25 cellular contexts compared by ENCODE assay signal in the genomic region with DNA sequence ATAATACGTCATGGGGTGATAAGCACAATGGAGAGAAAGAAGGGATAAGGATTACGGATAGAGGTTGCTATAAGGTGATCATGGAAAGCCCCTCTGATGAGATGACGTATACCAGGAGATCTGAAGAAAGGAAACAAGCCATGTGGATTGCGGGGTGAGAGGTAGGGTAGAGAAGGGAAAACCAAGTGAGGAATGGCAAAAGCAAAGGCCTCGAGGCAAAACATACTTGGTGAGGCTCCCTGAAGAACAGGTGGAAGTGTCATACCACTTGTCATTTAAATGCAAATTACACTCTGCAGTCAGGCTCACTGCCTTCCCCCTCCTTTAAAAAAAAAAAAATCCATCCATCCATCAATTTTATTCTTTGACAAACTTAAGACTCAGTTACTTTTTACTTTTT.
"Had no signal": no experiment of that assay in that cellular context is flagged by ENCODE, and none has a peak within 500 bp of the region (broad histone marks: within the 10 kb centered on the region; RNA-seq: fewer than 3 reads in every experiment).

No MANE protein-coding gene starts in this region.

- H3K4me3 Mint-ChIP-seq: activated B cell treated with CpG ODN at 0.5 μM for 24 hours; activated CD4-positive, alpha-beta memory T cell treated with anti-CD3 and anti-CD28 coated beads for 36 hours; activated naive CD4-positive, alpha-beta T cell treated with anti-CD3 and anti-CD28 coated beads, Interleukin-2, amount 10 ng/mL, durations not matched to agents 7 days and 5 days; activated naive CD8-positive, alpha-beta T cell treated with anti-CD3 and anti-CD28 coated beads, Interleukin-2, amount 50 U/mL, for 24 hours; endodermal cell; neural progenitor cell; type B pancreatic cell had no signal

- H3K27me3 ChIP-seq: dorsolateral prefrontal cortex, hepatocyte, neural progenitor cell, stomach, testis had no signal

- H3K36me3 ChIP-seq: left ventricle myocardium inferior, neural progenitor cell, stomach had no signal

- H2AFZ ChIP-seq: hepatocyte, neural progenitor cell had no signal

- H3K27ac Mint-ChIP-seq: activated B cell treated with CpG ODN at 0.5 μM for 24 hours; activated CD4-positive, alpha-beta memory T cell treated with anti-CD3 and anti-CD28 coated beads for 36 hours; activated naive CD4-positive, alpha-beta T cell treated with anti-CD3 and anti-CD28 coated beads, Interleukin-2, amount 10 ng/mL, durations not matched to agents 7 days and 5 days; activated naive CD8-positive, alpha-beta T cell treated with anti-CD3 and anti-CD28 coated beads, Interleukin-2, amount 50 U/mL, for 24 hours; endodermal cell; neural progenitor cell; progenitor cell of endocrine pancreas; type B pancreatic cell had no signal

- H3K4me3 ChIP-seq: dorsolateral prefrontal cortex, hepatocyte, left ventricle myocardium inferior, neural progenitor cell, skin epidermis, stomach, testis had no signal

- H3K27me3 Mint-ChIP-seq: activated B cell treated with CpG ODN at 0.5 μM for 24 hours; activated CD4-positive, alpha-beta memory T cell treated with anti-CD3 and anti-CD28 coated beads for 36 hours; activated naive CD4-positive, alpha-beta T cell treated with anti-CD3 and anti-CD28 coated beads, Interleukin-2, amount 10 ng/mL, durations not matched to agents 7 days and 5 days; activated naive CD8-positive, alpha-beta T cell treated with anti-CD3 and anti-CD28 coated beads, Interleukin-2, amount 50 U/mL, for 24 hours; brain; naive thymus-derived CD4-positive, alpha-beta T cell; progenitor cell of endocrine pancreas; type B pancreatic cell had no signal

- H3K4me1 ChIP-seq: neural progenitor cell, testis had no signal

- H3K36me3 Mint-ChIP-seq: brain, neural progenitor cell had no signal

- H3K4me2 ChIP-seq: hepatocyte, neural progenitor cell had no signal

- H3K27ac ChIP-seq: dorsolateral prefrontal cortex, epithelial cell of prostate, hepatocyte, left ventricle myocardium inferior, neural progenitor cell, skin epidermis, stomach, testis had no signal

- H3K9ac ChIP-seq: neural progenitor cell had no signal

- ATAC-seq: activated naive CD8-positive, alpha-beta T cell treated with anti-CD3 and anti-CD28 coated beads, Interleukin-2, amount 50 U/mL, for 24 hours; naive thymus-derived CD4-positive, alpha-beta T cell; right cardiac atrium had no signal

- DNase-seq: activated B cell treated with CpG ODN at 0.5 μM for 24 hours; activated CD4-positive, alpha-beta memory T cell treated with anti-CD3 and anti-CD28 coated beads for 36 hours; activated CD4-positive, alpha-beta T cell treated with anti-CD3 and anti-CD28 coated beads for 4 hours; activated effector memory CD4-positive, alpha-beta T cell treated with Interleukin-2 at 50 U/mL for 16 hours; activated naive CD4-positive, alpha-beta T cell treated with anti-CD3 and anti-CD28 coated beads, Interleukin-2, amount 10 ng/mL, durations not matched to agents 7 days and 5 days; activated naive CD8-positive, alpha-beta T cell treated with anti-CD3 and anti-CD28 coated beads, Interleukin-2, amount 50 U/mL, for 24 hours; activated T-cell treated with anti-CD3 and anti-CD28 coated beads for 4 hours; anterior cingulate cortex; caudate nucleus; dorsolateral prefrontal cortex; endodermal cell; foreskin fibroblast; left ventricle myocardium inferior; naive thymus-derived CD4-positive, alpha-beta T cell; right cardiac atrium; stimulated activated CD4-positive, alpha-beta T cell treated with anti-CD3 and anti-CD28 coated beads, Interleukin-4, amount 100 ng/mL, for 1 hour; stomach; testis had no signal

- H3K9me3 ChIP-seq: left ventricle myocardium inferior, stomach, testis had no signal

- H3K9me3 Mint-ChIP-seq: activated B cell treated with CpG ODN at 0.5 μM for 24 hours; activated CD4-positive, alpha-beta memory T cell treated with anti-CD3 and anti-CD28 coated beads for 36 hours; activated naive CD4-positive, alpha-beta T cell treated with anti-CD3 and anti-CD28 coated beads, Interleukin-2, amount 10 ng/mL, durations not matched to agents 7 days and 5 days; activated naive CD8-positive, alpha-beta T cell treated with anti-CD3 and anti-CD28 coated beads, Interleukin-2, amount 50 U/mL, for 24 hours; brain; naive thymus-derived CD4-positive, alpha-beta T cell; neural progenitor cell; type B pancreatic cell had no signal

- H3K4me1 Mint-ChIP-seq: activated B cell treated with CpG ODN at 0.5 μM for 24 hours had no signal
